In genomic region chr1:9558946-9559545, GRCh38 we compare ENCODE assay signal across 18 cellular contexts. TPM values are rescaled to one million over a fixed set of nuclear protein-coding genes. Genes with fewer than 3 reads are reported as not detected.
DNase-seq lines count a peak whose midpoint lies in the region; TF ChIP-seq lines count a peak whose summit lies in the region.
"Had no signal": no experiment of that assay in that cellular context is flagged by ENCODE, and none has a peak within 500 bp of the region (broad histone marks: within the 10 kb centered on the region; RNA-seq: fewer than 3 reads in every experiment).

No MANE protein-coding gene starts in this region.

- H3K36me3 Mint-ChIP-seq in activated CD4-positive, alpha-beta T cell treated with anti-CD3 and anti-CD28 coated beads, Interleukin-2, amount 10 ng/mL, durations not matched to agents 7 days and 5 days (ENCODE audit: low read depth): peaks cover 27% of the 10 kb centered on the region

- H3K36me3 ChIP-seq in sigmoid colon: peaks cover 0 to 13% (median 0%) of the 10 kb centered on the region in 4 donors
- H3K36me3 ChIP-seq: pancreas had no signal

- DNase-seq in activated CD4-positive, alpha-beta T cell treated with anti-CD3 and anti-CD28 coated beads, Interleukin-2, amount 10 ng/mL, durations not matched to agents 7 days and 5 days: no peak
- DNase-seq in activated CD4-positive, alpha-beta T cell treated with anti-CD3 and anti-CD28 coated beads, Interleukin-2, amount 50 U/mL, for 1 hour: no peak
- DNase-seq in EH (ENCODE audit: low read depth): peak; percentile 39
- DNase-seq in caudate nucleus (lab: John Stamatoyannopoulos, UW): no peak
- peak; percentile 45 for DNase-seq in sigmoid colon
- DNase-seq in ureter (ENCODE audit: low spot score): no peak
- no peak for DNase-seq in globus pallidus (ENCODE audit: low spot score)
- no peak for DNase-seq in Ammon's horn (ENCODE audit: low spot score)
- DNase-seq: activated CD4-positive, alpha-beta T cell treated with anti-CD3 and anti-CD28 coated beads for 36 hours; activated CD8-positive, alpha-beta memory T cell treated with anti-CD3 and anti-CD28 coated beads, Interleukin-2, amount 50 U/mL, for 48 hours; activated naive CD4-positive, alpha-beta T cell treated with anti-CD3 and anti-CD28 coated beads, Interleukin-2, amount 50 U/mL, for 16 hours; brain microvascular endothelial cell; dermis blood vessel endothelial cell; foreskin keratinocyte; Peyer's patch; stimulated activated CD4-positive, alpha-beta T cell treated with anti-CD3 and anti-CD28 coated beads, Interleukin-4, amount 100 ng/mL, for 4 hours had no signal

- 84 to 86% methylated on average over 11 of the region's 11 CpGs for whole genome bisulfite sequencing in sigmoid colon, 2 donors

- H3K27ac ChIP-seq in caudate nucleus (ENCODE audit: low read depth, low read length): peak overlapping the region; percentile 7
- peak overlapping the region; percentile 65 to 77 (median 68) for H3K27ac ChIP-seq in sigmoid colon
- H3K27ac ChIP-seq: A549, brain microvascular endothelial cell, foreskin keratinocyte, pancreas, Peyer's patch had no signal

- no peaks in the 10 kb centered on the region for H3K27me3 Mint-ChIP-seq in activated CD4-positive, alpha-beta T cell treated with anti-CD3 and anti-CD28 coated beads, Interleukin-2, amount 10 ng/mL, durations not matched to agents 7 days and 5 days
- H3K27me3 Mint-ChIP-seq: activated CD4-positive, alpha-beta T cell treated with anti-CD3 and anti-CD28 coated beads for 36 hours had no signal

- peaks cover 0 to 66% (median 63%) of the 10 kb centered on the region in 4 donors for H3K4me1 ChIP-seq in sigmoid colon

- H3K27ac Mint-ChIP-seq in activated CD4-positive, alpha-beta T cell treated with anti-CD3 and anti-CD28 coated beads, Interleukin-2, amount 10 ng/mL, durations not matched to agents 7 days and 5 days: peak overlapping the region; percentile 61
- H3K27ac Mint-ChIP-seq: activated CD4-positive, alpha-beta T cell treated with anti-CD3 and anti-CD28 coated beads for 36 hours had no signal

- TF ChIP-seq EP300 in sigmoid colon (IDR thresholded peaks at IDR 0.05): no peak

- CTCF ChIA-PET in activated CD4-positive, alpha-beta T cell treated with anti-CD3 and anti-CD28 coated beads, Interleukin-2, amount 10 ng/mL, durations not matched to agents 7 days and 5 days (lab: Charles Lee): interaction anchor here (0.5 to 1.1 kb wide), 3 partner anchors 13 to 29 kb away, joined by 3 to 6 read pairs (median 3); no protein-coding TSS in a partner anchor

- no peaks in the 10 kb centered on the region for H3K9me3 Mint-ChIP-seq in activated CD4-positive, alpha-beta T cell treated with anti-CD3 and anti-CD28 coated beads, Interleukin-2, amount 10 ng/mL, durations not matched to agents 7 days and 5 days

- H3K4me1 Mint-ChIP-seq in activated CD4-positive, alpha-beta T cell treated with anti-CD3 and anti-CD28 coated beads, Interleukin-2, amount 10 ng/mL, durations not matched to agents 7 days and 5 days: peaks cover 33% of the 10 kb centered on the region

- no peak overlapping the region for H3K4me3 ChIP-seq in sigmoid colon
- H3K4me3 ChIP-seq: A549, pancreas, Peyer's patch had no signal

- intact Hi-C loops in sigmoid colon (cut with DNase I): loop anchor here (2.0 kb wide), 1 partner anchor 20 kb away; the partner anchor contains the start of gene SLC25A33

- H3K27me3 ChIP-seq in sigmoid colon: no peaks in the 10 kb centered on the region
- H3K27me3 ChIP-seq: brain microvascular endothelial cell, foreskin keratinocyte, pancreas, Peyer's patch had no signal

- no peak for TF ChIP-seq CTCF in sigmoid colon (IDR thresholded peaks at IDR 0.05)

- no peaks in the 10 kb centered on the region for H3K9me3 ChIP-seq in sigmoid colon
- H3K9me3 ChIP-seq: A549, pancreas, Peyer's patch had no signal

- no peak for TF ChIP-seq POLR2A in sigmoid colon (IDR thresholded peaks at IDR 0.05)

- no peak overlapping the region for H3K4me3 Mint-ChIP-seq in activated CD4-positive, alpha-beta T cell treated with anti-CD3 and anti-CD28 coated beads, Interleukin-2, amount 10 ng/mL, durations not matched to agents 7 days and 5 days
- H3K4me3 Mint-ChIP-seq: activated CD4-positive, alpha-beta T cell treated with anti-CD3 and anti-CD28 coated beads for 36 hours had no signal

- POLR2A ChIA-PET in activated CD4-positive, alpha-beta T cell treated with anti-CD3 and anti-CD28 coated beads, Interleukin-2, amount 10 ng/mL, durations not matched to agents 7 days and 5 days (lab: Charles Lee): no interaction called here

RNA-seq across cellular contexts. Expression of gene SLC25A33, which starts 19.8 kb away (rescaled TPM):
- 1 to 10 TPM; 3.5 TPM for total RNA-seq in activated CD4-positive, alpha-beta T cell treated with anti-CD3 and anti-CD28 coated beads, Interleukin-2, amount 10 ng/mL, durations not matched to agents 7 days and 5 days
- 10 to 100 TPM in 2 of 4 donors, 1 to 10 TPM in 2; 3.9 to 11.8 (median 9.0) TPM for total RNA-seq in sigmoid colon
- polyA plus RNA-seq in sigmoid colon: 10 to 100 TPM in 1 of 3 donors, 1 to 10 TPM in 2; 5.4 to 16.6 (median 6.2) TPM
- 3.9 TPM for total RNA-seq in ureter

RNA-seq across cellular contexts. Expression of gene TMEM201, which starts 29.7 kb away (rescaled TPM):
- 10 to 100 TPM; 17.1 to 17.9 TPM for total RNA-seq in activated CD4-positive, alpha-beta T cell treated with anti-CD3 and anti-CD28 coated beads, Interleukin-2, amount 10 ng/mL, durations not matched to agents 7 days and 5 days
- total RNA-seq in sigmoid colon: 1 to 10 TPM; 3.5 to 5.8 (median 4.6) TPM
- polyA plus RNA-seq in sigmoid colon: 1 to 10 TPM in 2 of 3 donors, under 1 TPM in 1; 0.23 to 7.4 (median 1.2) TPM
- 21.0 TPM for total RNA-seq in ureter

Comparison
In these comparisons a context has a peak if more than half of its experiments do, and no peak if none do; other contexts are left out.
1. DNase-seq: peak in EH (single experiment) and sigmoid colon (single experiment); none in activated CD4-positive, alpha-beta T cell treated with anti-CD3 and anti-CD28 coated beads, Interleukin-2, amount 10 ng/mL, durations not matched to agents 7 days and 5 days (single experiment), activated CD4-positive, alpha-beta T cell treated with anti-CD3 and anti-CD28 coated beads, Interleukin-2, amount 50 U/mL, for 1 hour (single experiment), caudate nucleus (0 of 61), ureter (single experiment), globus pallidus (single experiment) and Ammon's horn (single experiment).